8 cellular contexts compared by ENCODE assay signal in genomic region chr16:87765473-87765775, GRCh38.
A peak's percentile ranks its signal among the peaks of the same experiment; 100 is the strongest.
DNase-seq lines count a peak whose midpoint lies in the region; ATAC-seq and TF ChIP-seq lines count a peak whose summit lies in the region.

No MANE protein-coding gene starts in this region.

- H3K36me3 ChIP-seq in HUES48 (ENCODE audit: control insufficient read depth, insufficient read depth, low read length) (peaks cover 37% of the 10 kb centered on the region), neutrophil (peaks cover 23% of the 10 kb centered on the region)

- TF ChIP-seq POLR2A in erythroblast (IDR thresholded peaks at IDR 0.05; ENCODE audit: low read length), result no peak

- ATAC-seq in GM19452 (IDR thresholded peaks at IDR 0.05; ENCODE audit: unreplicated experiment), result peak; percentile 35

- no peaks in the 10 kb centered on the region for H3K27me3 ChIP-seq in HUES48 (ENCODE audit: control insufficient read depth, insufficient read depth, low read length)
- no peaks in the 10 kb centered on the region for H3K27me3 ChIP-seq in neutrophil

- H3K9me3 ChIP-seq in HUES48 (ENCODE audit: control insufficient read depth, insufficient read depth, low read length) (no peaks in the 10 kb centered on the region), neutrophil (no peaks in the 10 kb centered on the region)

- H3K4me3 ChIP-seq in HUES48 (ENCODE audit: low read depth, low read length), result peak overlapping the region; percentile 98
- peak overlapping the region; percentile 90 to 96 for H3K4me3 ChIP-seq in neutrophil (ENCODE audit: low read depth in 1 of 2, low read length in 1 of 2)

- H3K9ac ChIP-seq in HUES48 (ENCODE audit: low read depth, low read length), result peak overlapping the region; percentile 92

- H3K27ac ChIP-seq in HUES48 (ENCODE audit: low read depth, low read length), result peak overlapping the region; percentile 79
- H3K27ac ChIP-seq in neutrophil, result peak overlapping the region; percentile 92

- H3K4me1 ChIP-seq in HUES48 (ENCODE audit: control insufficient read depth, insufficient read depth, low read length), result no peaks in the 10 kb centered on the region
- peaks cover 11 to 15% of the 10 kb centered on the region in 2 experiments for H3K4me1 ChIP-seq in neutrophil (ENCODE audit: control insufficient read depth in 1 of 2, insufficient read depth in 1 of 2, low read depth in 1 of 2, low read length in 1 of 2)

- no peak for TF ChIP-seq CTCF in neutrophil (IDR thresholded peaks at IDR 0.05)

- peak; percentile 37 for DNase-seq in AG08396 (ENCODE audit: low spot score)
- DNase-seq in activated CD8-positive, alpha-beta memory T cell treated with anti-CD3 and anti-CD28 coated beads for 48 hours (ENCODE audit: low read depth in 2 of 3, low spot score in 2 of 3), result peak in 2 of 3 experiments; percentile 17 to 28
- DNase-seq in erythroblast (lab: John Stamatoyannopoulos, UW), result peak; percentile 57 to 67
- DNase-seq in COR-L47 (lab: John Stamatoyannopoulos, UW), result no peak
- no peak for DNase-seq in DMS153 treated with DMSO at 0.1 percent for 48 hours (lab: John Stamatoyannopoulos, UW; ENCODE audit: unreplicated experiment)

Comparison
In these comparisons a context has a peak if more than half of its experiments do, and no peak if none do; other contexts are left out.
1. DNase-seq: peak in AG08396 (single experiment), activated CD8-positive, alpha-beta memory T cell treated with anti-CD3 and anti-CD28 coated beads for 48 hours (2 of 3) and erythroblast (2 of 2); none in COR-L47 (single experiment) and DMS153 treated with DMSO at 0.1 percent for 48 hours (single experiment).